In genomic region chr10:22503315-22504090, GRCh38 we compare ENCODE assay signal across 16 cellular contexts.
DNase-seq lines count a peak whose midpoint lies in the region; ATAC-seq and TF ChIP-seq lines count a peak whose summit lies in the region.
"Had no signal": no experiment of that assay in that cellular context is flagged by ENCODE, and none has a peak within 500 bp of the region (broad histone marks: within the 10 kb centered on the region; RNA-seq: fewer than 3 reads in every experiment).

No MANE protein-coding gene starts in this region.

- H2AFZ ChIP-seq in mammary epithelial cell (ENCODE audit: low read depth, low read length) = no peak overlapping the region
- H2AFZ ChIP-seq: GM23248 had no signal

- H3K4me3 ChIP-seq in mammary epithelial cell (replicated peaks in 1 of 3; ENCODE audit: insufficient read depth in 1 of 3, low read depth in 2 of 3, low read length in 3 of 3) = no peak overlapping the region
- H3K4me3 ChIP-seq: gastroesophageal sphincter, GM23248 had no signal

- no peaks in the 10 kb centered on the region for H3K27me3 ChIP-seq in mammary epithelial cell (ENCODE audit: insufficient read depth, low read length)
- H3K27me3 ChIP-seq: gastroesophageal sphincter had no signal

- no peak for TF ChIP-seq CTCF in mammary epithelial cell (conservative IDR thresholded peaks at IDR 0.05 in 1 of 2, IDR thresholded peaks at IDR 0.05 in 1 of 2; ENCODE audit: extremely low read depth in 1 of 2, insufficient read depth in 1 of 2, low read depth in 1 of 2, low read length in 2 of 2)
- no peak for TF ChIP-seq CTCF in natural killer cell (IDR thresholded peaks at IDR 0.05)

- H3K4me3 Mint-ChIP-seq in natural killer cell = peak overlapping the region; percentile 50
- H3K4me3 Mint-ChIP-seq: naive B cell had no signal

- CTCF ChIA-PET in mammary epithelial cell (lab: Charles Lee; ENCODE audit: low non-redundant PET) = no interaction called here

- in situ Hi-C loops in mammary epithelial cell (cut with MboI; ENCODE audit: low sequenced_read_pairs in 2 of 2) = no loop called here

- H3K27ac ChIP-seq in mammary epithelial cell (ENCODE audit: insufficient read depth, low read depth, low read length) = no peak overlapping the region
- H3K27ac ChIP-seq: gastroesophageal sphincter, GM23248 had no signal

- DNase-seq in EL (peak; percentile 15), M059J (ENCODE audit: low read depth) (peak; percentile 75), mammary epithelial cell (peak; percentile 43), natural killer cell (no peak), NCI-H146 (lab: John Stamatoyannopoulos, UW) (no peak), SK-N-DZ (ENCODE audit: low spot score) (no peak)
- no peak for DNase-seq in stimulated activated CD4-positive, alpha-beta T cell treated with anti-CD3 and anti-CD28 coated beads, Interleukin-1b, Interleukin-23, amount 100 ng/mL, for 48 hours
- DNase-seq: activated CD4-positive, alpha-beta T cell treated with anti-CD3 and anti-CD28 coated beads for 48 hours; activated gamma-delta T cell treated with Interleukin-2 at 50 U/mL for 16 hours; GF-D8; GM23248; naive B cell; NCI-H2081 treated with DMSO at 0.1 percent for 48 hours; NCI-H524 had no signal

- H3K79me2 ChIP-seq in mammary epithelial cell (ENCODE audit: insufficient read depth, low read length) = no peaks in the 10 kb centered on the region

- H3K4me1 Mint-ChIP-seq in natural killer cell = peaks cover 71 to 79% of the 10 kb centered on the region in 2 donors

- peaks cover 0 to 6% of the 10 kb centered on the region in 2 donors for H3K27me3 Mint-ChIP-seq in natural killer cell (ENCODE audit: low read depth in 2 of 2)

- H3K36me3 Mint-ChIP-seq in natural killer cell = no peaks in the 10 kb centered on the region

- BruUV-seq in mammary epithelial cell (replicated peaks; lab: Mats Ljungman, UMichigan) = no TSS peak

- H3K4me2 ChIP-seq in mammary epithelial cell (ENCODE audit: insufficient read depth, low read depth, low read length) = no peak overlapping the region

- H3K9me3 ChIP-seq in mammary epithelial cell (replicated peaks; ENCODE audit: insufficient read depth, low read length) = no peaks in the 10 kb centered on the region
- H3K9me3 ChIP-seq: gastroesophageal sphincter had no signal

- dilution Hi-C loops in mammary epithelial cell (cut with HindIII; ENCODE audit: low sequenced_read_pairs) = no loop called here

- no peaks in the 10 kb centered on the region for H4K20me1 ChIP-seq in mammary epithelial cell (ENCODE audit: insufficient read depth, low read length)

- H3K27ac Mint-ChIP-seq in natural killer cell = peak overlapping the region in 1 of 2 donors; percentile 84

- intact Hi-C loops in mammary epithelial cell (cut with micrococcal nuclease) (no loop called here), natural killer cell (cut with micrococcal nuclease) (loop anchor here (10.0 kb wide), 3 partner anchors 141 to 279 kb away; partner anchors contain the start of gene PIP4K2A)

- no peaks in the 10 kb centered on the region for H3K36me3 ChIP-seq in mammary epithelial cell (ENCODE audit: insufficient read depth, low read length)
- H3K36me3 ChIP-seq: gastroesophageal sphincter had no signal

- ATAC-seq in natural killer cell (peak; percentile 54 to 60 (median 55)), HG03039 (IDR thresholded peaks at IDR 0.05; ENCODE audit: unreplicated experiment) (no peak)
- ATAC-seq: gastroesophageal sphincter had no signal

- H3K9me3 Mint-ChIP-seq in natural killer cell = no peaks in the 10 kb centered on the region

- WGBS in mammary epithelial cell (ENCODE audit: low coverage, missing lambda C conversion rate) = 65% methylated on average over 8 of the region's 9 CpGs

- no peak overlapping the region for H3K9ac ChIP-seq in mammary epithelial cell (ENCODE audit: insufficient read depth, low read length)
- H3K9ac ChIP-seq: GM23248 had no signal

- no peaks in the 10 kb centered on the region for H3K4me1 ChIP-seq in mammary epithelial cell (ENCODE audit: insufficient read depth, low read length)

Comparison
In these comparisons a context has a peak if more than half of its experiments do, and no peak if none do; other contexts are left out.
1. DNase-seq: peak in EL (single experiment), M059J (single experiment) and mammary epithelial cell (single experiment); none in natural killer cell (single experiment), stimulated activated CD4-positive, alpha-beta T cell treated with anti-CD3 and anti-CD28 coated beads, Interleukin-1b, Interleukin-23, amount 100 ng/mL, for 48 hours (single experiment), NCI-H146 (single experiment) and SK-N-DZ (single experiment).